In genomic region chr1:16440150-16440479, GRCh38 we compare ENCODE assay signal across 9 cellular contexts. TPM values are rescaled to one million over a fixed set of nuclear protein-coding genes. Genes with fewer than 3 reads are reported as not detected.
DNase-seq lines count a peak whose midpoint lies in the region; ATAC-seq, FAIRE-seq and TF ChIP-seq lines count a peak whose summit lies in the region.
"Had no signal": no experiment of that assay in that cellular context is flagged by ENCODE, and none has a peak within 500 bp of the region (broad histone marks: within the 10 kb centered on the region; RNA-seq: fewer than 3 reads in every experiment).

No MANE protein-coding gene starts in this region.

- peak overlapping the region; percentile 95 for H3K4me3 ChIP-seq in K562

- H3K9ac ChIP-seq in K562 (ENCODE audit: insufficient read depth in 1 of 2, low read depth in 2 of 2, low read length in 2 of 2): peak overlapping the region; percentile 92 to 98

- no peak for TF ChIP-seq EP300 in K562 (IDR thresholded peaks at IDR 0.05; ENCODE audit: low read length)

- H3K36me3 ChIP-seq in K562 (ENCODE audit: control insufficient read depth, insufficient read depth, low read length): peaks cover 31% of the 10 kb centered on the region

- TF ChIP-seq POLR2A in K562 (conservative IDR thresholded peaks at IDR 0.05): no peak

- H3K9me3 ChIP-seq in K562 (replicated peaks; ENCODE audit: control insufficient read depth, insufficient read depth, low read depth, low read length): no peaks in the 10 kb centered on the region

- peak overlapping the region; percentile 89 for H3K4me2 ChIP-seq in K562 (ENCODE audit: insufficient read depth, low read length)

- POLR2A ChIA-PET in K562 (lab: Yijun Ruan, JAX) (interaction anchor here (0.6 to 3.0 kb wide), 11 partner anchors 10 to 366 kb away, joined by 3 to 15 read pairs (median 4); no protein-coding TSS in a partner anchor), HEK293T (lab: Yijun Ruan, JAX) (interaction anchor here (0.5 to 2.4 kb wide), 14 partner anchors 9 to 580 kb away, joined by 3 to 15 read pairs (median 4); no protein-coding TSS in a partner anchor)

- H3K27me3 Mint-ChIP-seq in T-helper 1 cell treated with Interleukin-12 subunit alpha and Interleukin-12 subunit beta and Interleukin-4 antibody, amounts not matched to agents 30 μg/mL and 1 μg/mL, for 36 hours (ENCODE audit: low read depth): no peaks in the 10 kb centered on the region

- peak; percentile 16 for ATAC-seq in HG03432 (IDR thresholded peaks at IDR 0.05; ENCODE audit: unreplicated experiment)
- ATAC-seq in K562: peak; percentile 49

- no peaks in the 10 kb centered on the region for H3K27me3 ChIP-seq in K562 (ENCODE audit: control insufficient read depth in 2 of 2, insufficient read depth in 2 of 2, low read length in 2 of 2)

- FAIRE-seq in K562 (lab: Jason Lieb, UNC): no peak

- 24% methylated on average over 7 of the region's 7 CpGs for WGBS in K562 (ENCODE audit: insufficient coverage, low coverage, missing lambda C conversion rate)

- H3K36me3 Mint-ChIP-seq in T-helper 1 cell treated with Interleukin-12 subunit alpha and Interleukin-12 subunit beta and Interleukin-4 antibody, amounts not matched to agents 30 μg/mL and 1 μg/mL, for 36 hours (ENCODE audit: low read depth): peaks cover 20% of the 10 kb centered on the region

- no peaks in the 10 kb centered on the region; the same call in 1 of the 2 replicates for H4K20me1 ChIP-seq in K562 (replicated peaks; ENCODE audit: control insufficient read depth, insufficient read depth, low read length)

- H3K9me3 Mint-ChIP-seq in T-helper 1 cell treated with Interleukin-12 subunit alpha and Interleukin-12 subunit beta and Interleukin-4 antibody, amounts not matched to agents 30 μg/mL and 1 μg/mL, for 36 hours: no peaks in the 10 kb centered on the region

- peak overlapping the region; percentile 93 for H3K27ac Mint-ChIP-seq in T-helper 1 cell treated with Interleukin-12 subunit alpha and Interleukin-12 subunit beta and Interleukin-4 antibody, amounts not matched to agents 30 μg/mL and 1 μg/mL, for 36 hours

- intact Hi-C loops in K562 (cut with micrococcal nuclease): loop anchor here (1.0 to 5.0 kb wide), 4 partner anchors 57 to 512 kb away; partner anchors contain the start of genes NBPF1 and SZRD1

- H3K4me1 ChIP-seq in K562 (replicated peaks in 1 of 2; ENCODE audit: control insufficient read depth in 2 of 2, insufficient read depth in 2 of 2, low read length in 2 of 2): peaks cover 35 to 44% of the 10 kb centered on the region in 2 experiments

- H3K4me1 Mint-ChIP-seq in T-helper 1 cell treated with Interleukin-12 subunit alpha and Interleukin-12 subunit beta and Interleukin-4 antibody, amounts not matched to agents 30 μg/mL and 1 μg/mL, for 36 hours (ENCODE audit: low read depth): peaks cover 31% of the 10 kb centered on the region

- H3K27ac ChIP-seq in K562 (ENCODE audit: extremely low read depth, low read depth, low read length): peak overlapping the region; percentile 77

- peaks cover 44% of the 10 kb centered on the region for H3K79me2 ChIP-seq in K562 (ENCODE audit: control insufficient read depth, insufficient read depth, low read length)

- no TSS peak for BruUV-seq in K562 (replicated peaks; lab: Mats Ljungman, UMichigan)

- no peak for DNase-seq in T-helper 1 cell
- no peak for DNase-seq in K562 (ENCODE audit: extremely low read depth in 1 of 4, low spot score in 3 of 4)
- DNase-seq in medulla oblongata (ENCODE audit: extremely low spot score): peak; percentile 12
- no peak for DNase-seq in putamen (ENCODE audit: low spot score)
- no peak for DNase-seq in NOMO-1 treated with DMSO at 0.1 percent for 48 hours (lab: John Stamatoyannopoulos, UW; ENCODE audit: unreplicated experiment)
- no peak for DNase-seq in HEK293T (ENCODE audit: extremely low spot score)

- peaks cover 2% of the 10 kb centered on the region for H3K9me1 ChIP-seq in K562 (ENCODE audit: control insufficient read depth, insufficient read depth, low read length)

- H3K4me3 Mint-ChIP-seq in T-helper 1 cell treated with Interleukin-12 subunit alpha and Interleukin-12 subunit beta and Interleukin-4 antibody, amounts not matched to agents 30 μg/mL and 1 μg/mL, for 36 hours: peak overlapping the region; percentile 95

- in situ Hi-C loops in K562 (cut with MboI): loop anchor here (25.0 kb wide), 1 partner anchor 422 kb away; no protein-coding TSS in a partner anchor

- TF ChIP-seq CTCF in K562 (IDR thresholded peaks at IDR 0.05 in 2 of 3, conservative IDR thresholded peaks at IDR 0.05 in 1 of 3; ENCODE audit: insufficient read depth in 2 of 3, low read depth in 1 of 3, low read length in 3 of 3): no peak

- CTCF ChIA-PET in K562 (lab: Yijun Ruan, JAX; ENCODE audit: low intra/inter-chr PET ratio) (no interaction called here), HEK293T (lab: Yijun Ruan, JAX) (interaction anchor here (0.7 to 1.2 kb wide), 5 partner anchors 9 to 267 kb away, joined by 3 to 4 read pairs (median 3); no protein-coding TSS in a partner anchor)

- peak overlapping the region; percentile 99 for H2AFZ ChIP-seq in K562 (ENCODE audit: low read depth, low read length)

- no peak for TF ChIP-seq RAD21 in K562 (CRISPR knock-in tag; conservative IDR thresholded peaks at IDR 0.05 in 1 of 2, IDR thresholded peaks at IDR 0.05 in 1 of 2)

TF ChIP-seq in K562, 482 proteins besides CTCF, POLR2A, EP300 and RAD21 (continues in another document):
- TF ChIP-seq ZNF232 (CRISPR knock-in tag; IDR thresholded peaks at IDR 0.05) (0 out of 2 replicates have a peak, but pooled peaks have one; percentile 39), HDGF (IDR thresholded peaks at IDR 0.05) (peak; percentile 64; the same call in 1 of the 2 replicates), GATA2 (CRISPR knock-in tag; IDR thresholded peaks at IDR 0.05) (0 out of 2 replicates have a peak, but pooled peaks have one; percentile 28)

TF ChIP-seq in HEK293T, 16 proteins besides CTCF, POLR2A, EP300 and RAD21:
- no peak for TF ChIP-seq HDGF (IDR thresholded peaks at IDR 0.05; ENCODE audit: borderline replicate concordance)
- no peak for TF ChIP-seq CTBP1 (IDR thresholded peaks at IDR 0.05; ENCODE audit: borderline replicate concordance)

RNA-seq across cellular contexts. Expression of gene NECAP2, which starts 0.4 kb away (rescaled TPM):
- total RNA-seq in K562 (2011; cell fraction: chromatin; rRNA removed; ENCODE audit: low replicate concordance): 80.1 and 150 TPM in 2 replicates
- total RNA-seq in K562 (2011; cell fraction: nucleolus; rRNA removed): 98.0 and 100 TPM in 2 replicates
- 86.6 and 88.1 TPM in 2 replicates for total RNA-seq in K562 (2011; cell fraction: nucleoplasm; rRNA removed)
- total RNA-seq in K562 (2014; rRNA removed) (82.8 and 105 TPM in 2 replicates), K562 (2014; rRNA removed; fragmentation: Illumina TruSeq; extraction: Trizol) (58.6 and 62.1 TPM in 2 replicates), K562 (2015; rRNA removed; fragmentation: Illumina TruSeq; extraction: Trizol) (77.6 and 79.2 TPM in 2 replicates), K562 (2021) (71.9 and 72.5 TPM in 2 replicates)
- polyA plus RNA-seq in K562 (2011; rRNA removed) (81.8 and 85.4 TPM in 2 replicates), K562 (2014; fragmentation: Illumina TruSeq; extraction: Trizol) (92.9 and 93.7 TPM in 2 replicates), K562 (2014; fragmentation: Nextera tagmentation; extraction: Ambion mirVana) (10 to 100 TPM; 22.7 to 30.6 TPM), K562 (2014; rRNA removed) (107 and 118 TPM in 2 replicates)
- 92.3 and 104 TPM in 2 replicates for polyA plus RNA-seq in K562 (2011; cell fraction: cytosol; rRNA removed)
- 65.6 and 71.5 TPM in 2 replicates for polyA plus RNA-seq in K562 (2011; cell fraction: nucleus; rRNA removed)
- 75.2 and 79.0 TPM in 2 replicates for polyA plus RNA-seq in K562 (2012)
- polyA minus RNA-seq in K562 (2011; rRNA and poly(A)+ RNA removed): 70.5 and 74.7 TPM in 2 replicates
- 45.0 and 45.3 TPM in 2 replicates for polyA minus RNA-seq in K562 (2011; cell fraction: cytosol; rRNA and poly(A)+ RNA removed)
- polyA minus RNA-seq in K562 (2011; cell fraction: nucleus; rRNA and poly(A)+ RNA removed): 31.8 and 51.9 TPM in 2 replicates

RNA-seq across cellular contexts. Expression of gene SPATA21, which starts 2.9 kb away (rescaled TPM):
- 0.19 and 0.77 TPM in 2 replicates for total RNA-seq in K562 (2011; cell fraction: chromatin; rRNA removed; ENCODE audit: low replicate concordance)
- 0.33 and 0.53 TPM in 2 replicates for total RNA-seq in K562 (2011; cell fraction: nucleolus; rRNA removed)
- 0.22 TPM in 1 of 2 replicates, not detected in the other for total RNA-seq in K562 (2011; cell fraction: nucleoplasm; rRNA removed)
- 0.08 TPM in 1 of 2 replicates, not detected in the other for total RNA-seq in K562 (2014; rRNA removed)
- 0.11 and 0.13 TPM in 2 replicates for total RNA-seq in K562 (2014; rRNA removed; fragmentation: Illumina TruSeq; extraction: Trizol)
- total RNA-seq in K562 (2015; rRNA removed; fragmentation: Illumina TruSeq; extraction: Trizol): 0.11 TPM in 1 of 2 replicates, not detected in the other
- total RNA-seq in K562 (2021): 0.13 TPM in 1 of 2 replicates, not detected in the other
- polyA plus RNA-seq in K562 (2011; rRNA removed): 0.04 and 0.17 TPM in 2 replicates
- 0.07 and 0.25 TPM in 2 replicates for polyA plus RNA-seq in K562 (2011; cell fraction: cytosol; rRNA removed)
- 0.17 and 0.87 TPM in 2 replicates for polyA plus RNA-seq in K562 (2011; cell fraction: nucleus; rRNA removed)
- polyA plus RNA-seq in K562 (2012): 0.12 and 0.26 TPM in 2 replicates
- polyA plus RNA-seq in K562 (2014; fragmentation: Illumina TruSeq; extraction: Trizol): 0.15 TPM in 1 of 2 replicates, not detected in the other
- under 1 TPM in 1 of 2 experiments, not detected in 1; 0.10 TPM for polyA plus RNA-seq in K562 (2014; fragmentation: Nextera tagmentation; extraction: Ambion mirVana)
- polyA plus RNA-seq in K562 (2014; rRNA removed): 0.28 and 0.36 TPM in 2 replicates
- polyA minus RNA-seq in K562 (2011; rRNA and poly(A)+ RNA removed): not detected in 2 replicates
- not detected in 2 replicates for polyA minus RNA-seq in K562 (2011; cell fraction: cytosol; rRNA and poly(A)+ RNA removed)
- not detected in 2 replicates for polyA minus RNA-seq in K562 (2011; cell fraction: nucleus; rRNA and poly(A)+ RNA removed)
- total RNA-seq: dermis microvascular lymphatic vessel endothelial cell had no signal
